ENCODE assay signal across 8 cellular contexts in the genomic region with DNA sequence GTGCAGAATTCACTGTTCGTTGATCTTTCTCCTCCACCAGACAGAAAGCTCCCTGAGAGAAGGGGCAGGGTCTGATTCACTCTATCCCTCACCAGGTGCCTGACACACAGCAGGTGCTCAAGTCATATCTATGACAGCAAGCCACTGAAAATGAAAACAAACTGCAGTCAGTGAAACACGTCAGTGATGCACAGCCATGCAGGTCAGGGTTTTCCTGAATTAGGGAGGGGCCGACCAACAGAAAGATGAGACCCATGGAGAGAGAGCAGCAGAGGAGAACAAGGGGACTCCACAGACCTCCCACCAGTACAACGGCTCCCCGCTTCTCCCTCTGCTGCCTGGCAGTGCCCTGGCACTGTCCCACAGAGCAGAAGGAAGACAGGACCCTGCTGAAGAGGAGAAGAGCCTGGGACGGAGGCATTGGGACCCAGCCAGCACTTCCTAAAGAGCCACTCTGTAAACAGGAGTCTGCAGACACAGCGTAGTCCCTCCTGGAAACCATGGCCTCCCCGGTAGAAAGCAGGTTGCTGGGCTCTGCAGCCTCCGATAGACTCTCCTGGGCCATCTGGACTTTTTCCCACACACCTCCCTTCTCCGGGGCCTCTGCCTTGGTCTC. TPM values are rescaled to one million over a fixed set of nuclear protein-coding genes. Genes with fewer than 3 reads are reported as not detected.
DNase-seq lines count a peak whose midpoint lies in the region; ATAC-seq, FAIRE-seq and TF ChIP-seq lines count a peak whose summit lies in the region.

No MANE protein-coding gene starts in this region.

- no peak overlapping the region for H3K4me3 Mint-ChIP-seq in neural crest cell

- DNase-seq in GM12892 (ENCODE audit: insufficient read length) (no peak), K562 (ENCODE audit: extremely low read depth in 1 of 4, low spot score in 3 of 4) (peak in 2 of 4 experiments; percentile 44 to 70), neural crest cell (ENCODE audit: low read depth, low spot score) (no peak), ureter (ENCODE audit: low spot score) (no peak), colonic mucosa (no peak), SKM-1 (lab: John Stamatoyannopoulos, UW; ENCODE audit: unreplicated experiment) (no peak)
- no peak for DNase-seq in stimulated activated CD4-positive, alpha-beta T cell treated with anti-CD3 and anti-CD28 coated beads, Interleukin-4, amount 100 ng/mL, for 4 hours

- peaks cover 2% of the 10 kb centered on the region for H3K9me1 ChIP-seq in K562 (ENCODE audit: control insufficient read depth, insufficient read depth, low read length)

- peak overlapping the region; percentile 10; the same call in 1 of the 2 replicates for H3K27ac ChIP-seq in HUES6 (ENCODE audit: low read depth, low read length)
- H3K27ac ChIP-seq in K562 (ENCODE audit: extremely low read depth, low read depth, low read length), result peak overlapping the region; percentile 68
- no peak overlapping the region for H3K27ac ChIP-seq in colonic mucosa

- 46% methylated on average over 6 of the region's 10 CpGs for WGBS in K562 (ENCODE audit: insufficient coverage, low coverage, missing lambda C conversion rate)

- TF ChIP-seq POLR2A in GM12892 (IDR thresholded peaks at IDR 0.05; ENCODE audit: low read depth, low read length), result no peak
- no peak for TF ChIP-seq POLR2A in K562 (conservative IDR thresholded peaks at IDR 0.05)

- ATAC-seq in K562, result peak; percentile 58

- H3K4me2 ChIP-seq in K562 (ENCODE audit: insufficient read depth, low read length), result peak overlapping the region; percentile 81

- H3K9me3 ChIP-seq in HUES6 (ENCODE audit: control insufficient read depth, insufficient read depth, low read depth, low read length) (no peaks in the 10 kb centered on the region), K562 (replicated peaks; ENCODE audit: control insufficient read depth, insufficient read depth, low read depth, low read length) (no peaks in the 10 kb centered on the region), colonic mucosa (no peaks in the 10 kb centered on the region)

- TF ChIP-seq CTCF in K562 (IDR thresholded peaks at IDR 0.05 in 2 of 3, conservative IDR thresholded peaks at IDR 0.05 in 1 of 3; ENCODE audit: insufficient read depth in 2 of 3, low read depth in 1 of 3, low read length in 3 of 3) (no peak), neural crest cell (conservative IDR thresholded peaks at IDR 0.05) (no peak), colonic mucosa (IDR thresholded peaks at IDR 0.05) (no peak)

- H3K27me3 ChIP-seq in HUES6 (ENCODE audit: control insufficient read depth, insufficient read depth, low read length) (no peaks in the 10 kb centered on the region), K562 (ENCODE audit: control insufficient read depth in 2 of 2, insufficient read depth in 2 of 2, low read length in 2 of 2) (no peaks in the 10 kb centered on the region), colonic mucosa (no peaks in the 10 kb centered on the region)

- intact Hi-C loops in K562 (cut with micrococcal nuclease), result loop anchor here (1.0 to 2.0 kb wide), 2 partner anchors 24 to 47 kb away; no protein-coding TSS in a partner anchor
- intact Hi-C loops in colonic mucosa (cut with DNase I), result no loop called here

- no TSS peak for BruUV-seq in K562 (replicated peaks; lab: Mats Ljungman, UMichigan)

- H3K9ac ChIP-seq in HUES6 (ENCODE audit: low read length), result no peak overlapping the region
- H3K9ac ChIP-seq in K562 (ENCODE audit: insufficient read depth in 1 of 2, low read depth in 2 of 2, low read length in 2 of 2), result peak overlapping the region in 1 of 2 experiments; percentile 28; a peak in 2 of 4 replicates
- H3K9ac ChIP-seq in colonic mucosa (ENCODE audit: low read depth in 2 of 2, low read length in 2 of 2), result no peak overlapping the region

- CTCF ChIA-PET in K562 (lab: Yijun Ruan, JAX; ENCODE audit: low intra/inter-chr PET ratio), result no interaction called here

- 0 out of 2 replicates have a peak overlapping the region, but pooled peaks have one; percentile 49 for H2AFZ ChIP-seq in K562 (ENCODE audit: low read depth, low read length)

- TF ChIP-seq RAD21 in K562 (CRISPR knock-in tag; conservative IDR thresholded peaks at IDR 0.05 in 1 of 2, IDR thresholded peaks at IDR 0.05 in 1 of 2), result no peak

- no peaks in the 10 kb centered on the region for H3K9me3 Mint-ChIP-seq in neural crest cell

- H3K79me2 ChIP-seq in K562 (ENCODE audit: control insufficient read depth, insufficient read depth, low read length), result peaks cover 7% of the 10 kb centered on the region; the same call in 2 of the 3 replicates

- TF ChIP-seq EP300 in K562 (IDR thresholded peaks at IDR 0.05; ENCODE audit: low read length), result peak; percentile 15; the same call in 1 of the 2 replicates

- H3K4me1 ChIP-seq in HUES6 (ENCODE audit: control insufficient read depth, insufficient read depth, low read length), result peaks cover 11% of the 10 kb centered on the region; the same call in 1 of the 2 replicates
- H3K4me1 ChIP-seq in K562 (replicated peaks in 1 of 2; ENCODE audit: control insufficient read depth in 2 of 2, insufficient read depth in 2 of 2, low read length in 2 of 2), result peaks cover 45 to 58% of the 10 kb centered on the region in 2 experiments
- no peaks in the 10 kb centered on the region for H3K4me1 ChIP-seq in colonic mucosa

- peaks cover 31% of the 10 kb centered on the region for H3K4me1 Mint-ChIP-seq in neural crest cell

- H3K4me3 ChIP-seq in HUES6 (ENCODE audit: low read depth, low read length) (no peak overlapping the region), K562 (no peak overlapping the region), colonic mucosa (no peak overlapping the region)

- POLR2A ChIA-PET in K562 (lab: Yijun Ruan, JAX), result interaction anchor here (0.6 to 1.9 kb wide), 7 partner anchors 9 to 361 kb away, joined by 3 to 10 read pairs (median 3); no protein-coding TSS in a partner anchor

- no peaks in the 10 kb centered on the region for H3K27me3 Mint-ChIP-seq in neural crest cell (ENCODE audit: low read depth)

- in situ Hi-C loops in K562 (cut with MboI), result no loop called here

- H3K36me3 ChIP-seq in HUES6 (ENCODE audit: control insufficient read depth, insufficient read depth, low read length) (peaks cover 12% of the 10 kb centered on the region), K562 (ENCODE audit: control insufficient read depth, insufficient read depth, low read length) (peaks cover 42% of the 10 kb centered on the region), colonic mucosa (peaks cover 15% of the 10 kb centered on the region)

- H3K27ac Mint-ChIP-seq in neural crest cell (ENCODE audit: unreplicated experiment), result peak overlapping the region; percentile 1

- H3K36me3 Mint-ChIP-seq in neural crest cell (ENCODE audit: low read depth), result peaks cover 16% of the 10 kb centered on the region

- H4K20me1 ChIP-seq in K562 (replicated peaks; ENCODE audit: control insufficient read depth, insufficient read depth, low read length), result no peaks in the 10 kb centered on the region

- FAIRE-seq in GM12892 (lab: Jason Lieb, UNC) (peak; percentile 95), K562 (lab: Jason Lieb, UNC) (peak; percentile 84)

TF ChIP-seq in K562, 482 proteins besides CTCF, POLR2A, EP300 and RAD21 (continues in another document):
- TF ChIP-seq MEIS2 (IDR thresholded peaks at IDR 0.05; ENCODE audit: partially characterized antibody) (peak; percentile 34), TAL1 (IDR thresholded peaks at IDR 0.05) (peak; percentile 73; the same call in 1 of the 2 replicates), CBFA2T2 (conservative IDR thresholded peaks at IDR 0.05) (peak; percentile 79), CBFA2T3 (IDR thresholded peaks at IDR 0.05) (peak; percentile 83), POLR2AphosphoS5 (IDR thresholded peaks at IDR 0.05; ENCODE audit: control insufficient read depth, insufficient read depth, low read depth, low read length) (peak; percentile 39; the same call in 1 of the 2 replicates), KDM1A (IDR thresholded peaks at IDR 0.05) (peak in 1 of 2 experiments; percentile 29; a peak in 1 of 4 replicates), ARID1B (IDR thresholded peaks at IDR 0.05) (peak; percentile 42; the same call in 1 of the 2 replicates), PRMT5 (CRISPR knock-in tag; IDR thresholded peaks at IDR 0.05) (no peak), RCOR1 (IDR thresholded peaks at IDR 0.05; ENCODE audit: borderline replicate concordance in 1 of 2, low read depth in 2 of 2, low read length in 2 of 2) (0 out of 4 replicates have a peak, but pooled peaks of 1 of the 2 experiments have one; percentile 20), TCF3 (CRISPR knock-in tag; IDR thresholded peaks at IDR 0.05) (peak; percentile 73)
- TF ChIP-seq, protein P1, sequence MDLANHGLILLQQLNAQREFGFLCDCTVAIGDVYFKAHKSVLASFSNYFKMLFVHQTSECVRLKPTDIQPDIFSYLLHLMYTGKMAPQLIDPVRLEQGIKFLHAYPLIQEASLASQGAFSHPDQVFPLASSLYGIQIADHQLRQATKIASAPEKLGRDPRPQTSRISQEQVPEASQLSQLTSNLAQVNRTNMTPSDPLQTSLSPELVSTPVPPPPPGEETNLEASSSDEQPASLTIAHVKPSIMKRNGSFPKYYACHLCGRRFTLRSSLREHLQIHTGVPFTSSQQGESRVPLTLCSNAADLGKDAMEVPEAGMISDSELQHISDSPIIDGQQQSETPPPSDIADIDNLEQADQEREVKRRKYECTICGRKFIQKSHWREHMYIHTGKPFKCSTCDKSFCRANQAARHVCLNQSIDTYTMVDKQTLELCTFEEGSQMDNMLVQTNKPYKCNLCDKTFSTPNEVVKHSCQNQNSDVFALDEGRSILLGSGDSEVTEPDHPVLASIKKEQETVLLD (IDR thresholded peaks at IDR 0.05), result no peak

RNA-seq across cellular contexts. Expression of a gene that starts 50.3 kb away (rescaled TPM):
- polyA plus RNA-seq in GM12892 (2012; ENCODE audit: missing spikeins), result 6.0 TPM
- total RNA-seq in K562 (2011; cell fraction: chromatin; rRNA removed; ENCODE audit: low replicate concordance), result 11.6 and 20.0 TPM in 2 replicates
- 13.0 and 13.7 TPM in 2 replicates for total RNA-seq in K562 (2011; cell fraction: nucleolus; rRNA removed)
- total RNA-seq in K562 (2011; cell fraction: nucleoplasm; rRNA removed), result 8.9 and 12.2 TPM in 2 replicates
- total RNA-seq in K562 (2014; rRNA removed) (11.9 and 17.2 TPM in 2 replicates), K562 (2014; rRNA removed; fragmentation: Illumina TruSeq; extraction: Trizol) (4.2 and 5.0 TPM in 2 replicates), K562 (2015; rRNA removed; fragmentation: Illumina TruSeq; extraction: Trizol) (10.6 and 10.8 TPM in 2 replicates), K562 (2021) (16.5 and 17.0 TPM in 2 replicates), neural crest cell (41.3 TPM in 2 replicates), ureter (38.8 TPM), colonic mucosa (10 to 100 TPM; 43.3 to 45.2 TPM)
- polyA plus RNA-seq in K562 (2011; rRNA removed) (3.9 and 4.5 TPM in 2 replicates), K562 (2014; fragmentation: Illumina TruSeq; extraction: Trizol) (5.0 and 7.5 TPM in 2 replicates), K562 (2014; fragmentation: Nextera tagmentation; extraction: Ambion mirVana) (under 1 TPM; 0.03 to 0.08 TPM), K562 (2014; rRNA removed) (6.5 and 6.6 TPM in 2 replicates)
- 5.1 and 9.0 TPM in 2 replicates for polyA plus RNA-seq in K562 (2011; cell fraction: cytosol; rRNA removed)
- 5.9 and 8.3 TPM in 2 replicates for polyA plus RNA-seq in K562 (2011; cell fraction: nucleus; rRNA removed)
- polyA plus RNA-seq in K562 (2012), result 7.8 and 8.4 TPM in 2 replicates
- polyA minus RNA-seq in K562 (2011; rRNA and poly(A)+ RNA removed), result 6.9 and 7.9 TPM in 2 replicates
- 10.2 and 11.9 TPM in 2 replicates for polyA minus RNA-seq in K562 (2011; cell fraction: cytosol; rRNA and poly(A)+ RNA removed)
- 5.5 and 9.6 TPM in 2 replicates for polyA minus RNA-seq in K562 (2011; cell fraction: nucleus; rRNA and poly(A)+ RNA removed)
